Comparison of ENCODE assay signal across 11 cellular contexts in the genomic region with DNA sequence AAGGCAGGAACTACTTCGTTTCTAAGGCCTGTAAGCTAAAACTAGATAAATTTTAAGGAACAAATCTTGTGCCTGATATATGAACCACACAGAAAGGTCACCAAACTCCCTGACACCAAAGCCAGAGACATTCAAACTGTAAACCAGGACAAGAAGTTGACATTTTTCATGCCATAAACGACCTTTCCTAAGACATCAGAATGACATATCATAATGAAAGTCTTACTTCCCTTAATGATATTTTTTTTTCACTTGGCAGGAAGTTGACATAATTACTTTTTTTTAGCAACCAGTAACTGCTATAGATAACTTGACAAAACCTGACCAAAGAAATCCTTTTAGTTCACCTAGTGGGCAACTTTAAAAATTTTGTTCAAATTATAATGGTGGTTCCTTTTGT.
DNase-seq lines count a peak whose midpoint lies in the region; ATAC-seq and FAIRE-seq lines count a peak whose summit lies in the region.
"Had no signal": no experiment of that assay in that cellular context is flagged by ENCODE, and none has a peak within 500 bp of the region (broad histone marks: within the 10 kb centered on the region; RNA-seq: fewer than 3 reads in every experiment).

No MANE protein-coding gene starts in this region.

- H3K27me3 Mint-ChIP-seq in stimulated activated naive B cell treated with anti-CD40 and anti-IgM and Interleukin-4, amounts not matched to agents 10 μg/mL and 1 μg/mL and 100 μg/mL, for 72 hours, result peaks cover 0 to 11% of the 10 kb centered on the region in 2 donors
- no peaks in the 10 kb centered on the region for H3K27me3 Mint-ChIP-seq in activated CD4-positive, alpha-beta memory T cell treated with anti-CD3 and anti-CD28 coated beads for 36 hours
- H3K27me3 Mint-ChIP-seq: brain had no signal

- H3K36me3 Mint-ChIP-seq in stimulated activated naive B cell treated with anti-CD40 and anti-IgM and Interleukin-4, amounts not matched to agents 10 μg/mL and 1 μg/mL and 100 μg/mL, for 72 hours, result no peaks in the 10 kb centered on the region
- no peaks in the 10 kb centered on the region for H3K36me3 Mint-ChIP-seq in activated CD4-positive, alpha-beta memory T cell treated with anti-CD3 and anti-CD28 coated beads for 36 hours

- peaks cover 0 to 2% of the 10 kb centered on the region in 2 donors for H3K9me3 Mint-ChIP-seq in stimulated activated naive B cell treated with anti-CD40 and anti-IgM and Interleukin-4, amounts not matched to agents 10 μg/mL and 1 μg/mL and 100 μg/mL, for 72 hours
- H3K9me3 Mint-ChIP-seq in activated CD4-positive, alpha-beta memory T cell treated with anti-CD3 and anti-CD28 coated beads for 36 hours, result peaks cover 2% of the 10 kb centered on the region
- H3K9me3 Mint-ChIP-seq: activated T-cell treated with anti-CD3 and anti-CD28 coated beads, Interleukin-2, amount 50 U/mL, for 4 hours had no signal

- peaks cover 17 to 19% of the 10 kb centered on the region in 2 donors for H3K4me1 Mint-ChIP-seq in stimulated activated naive B cell treated with anti-CD40 and anti-IgM and Interleukin-4, amounts not matched to agents 10 μg/mL and 1 μg/mL and 100 μg/mL, for 72 hours
- H3K4me1 Mint-ChIP-seq in activated CD4-positive, alpha-beta memory T cell treated with anti-CD3 and anti-CD28 coated beads for 36 hours (ENCODE audit: low read depth), result no peaks in the 10 kb centered on the region
- H3K4me1 Mint-ChIP-seq: brain had no signal

- in situ Hi-C loops in KBM-7 (cut with MboI; ENCODE audit: low pct_unique_long_range_greater_than_20kb, low sequenced_read_pairs), result no loop called here

- intact Hi-C loops in activated CD4-positive, alpha-beta memory T cell treated with anti-CD3 and anti-CD28 coated beads for 36 hours (cut with micrococcal nuclease), result no loop called here

- peak; percentile 98 for FAIRE-seq in GM19239 (lab: Jason Lieb, UNC)

- DNase-seq in GM19239 (ENCODE audit: insufficient read length, low spot score) (no peak), KBM-7 (peak; percentile 39), hepatic stellate cell (ENCODE audit: low spot score) (no peak)
- no peak for DNase-seq in stimulated activated naive B cell treated with anti-CD40 and anti-IgM and Interleukin-4, amounts not matched to agents 10 μg/mL and 1 μg/mL and 100 μg/mL, for 72 hours
- DNase-seq in activated CD4-positive, alpha-beta memory T cell treated with anti-CD3 and anti-CD28 coated beads for 36 hours, result no peak
- no peak for DNase-seq in stimulated activated CD4-positive, alpha-beta T cell treated with anti-CD3 and anti-CD28 coated beads, Interleukin-12 subunit alpha, Interleukin-12 subunit beta, amount 100 ng/mL, for 4 hours
- DNase-seq: activated T-cell treated with anti-CD3 and anti-CD28 coated beads, Interleukin-2, amount 50 U/mL, for 4 hours; NCI-H146; transverse colon had no signal

- CTCF ChIA-PET in activated CD4-positive, alpha-beta memory T cell treated with anti-CD3 and anti-CD28 coated beads for 36 hours (lab: Charles Lee), result no interaction called here

- H3K4me3 Mint-ChIP-seq in stimulated activated naive B cell treated with anti-CD40 and anti-IgM and Interleukin-4, amounts not matched to agents 10 μg/mL and 1 μg/mL and 100 μg/mL, for 72 hours, result no peak overlapping the region
- H3K4me3 Mint-ChIP-seq in activated CD4-positive, alpha-beta memory T cell treated with anti-CD3 and anti-CD28 coated beads for 36 hours, result no peak overlapping the region
- H3K4me3 Mint-ChIP-seq: activated T-cell treated with anti-CD3 and anti-CD28 coated beads, Interleukin-2, amount 50 U/mL, for 4 hours; brain had no signal

- POLR2A ChIA-PET in activated CD4-positive, alpha-beta memory T cell treated with anti-CD3 and anti-CD28 coated beads for 36 hours (lab: Charles Lee), result no interaction called here

- ATAC-seq in HG02885 (IDR thresholded peaks at IDR 0.05; ENCODE audit: poor library complexity, unreplicated experiment), result peak; percentile 60
- peak; percentile 63 to 74 for ATAC-seq in stimulated activated naive B cell treated with anti-CD40 and anti-IgM and Interleukin-4, amounts not matched to agents 10 μg/mL and 1 μg/mL and 100 μg/mL, for 72 hours (replicated peaks)
- ATAC-seq: activated T-cell treated with anti-CD3 and anti-CD28 coated beads, Interleukin-2, amount 50 U/mL, for 4 hours had no signal

- no peak overlapping the region for H3K27ac Mint-ChIP-seq in stimulated activated naive B cell treated with anti-CD40 and anti-IgM and Interleukin-4, amounts not matched to agents 10 μg/mL and 1 μg/mL and 100 μg/mL, for 72 hours
- no peak overlapping the region for H3K27ac Mint-ChIP-seq in activated CD4-positive, alpha-beta memory T cell treated with anti-CD3 and anti-CD28 coated beads for 36 hours
- H3K27ac Mint-ChIP-seq: brain had no signal
